In genomic region chr10:124918906-124919305, GRCh38 we compare ENCODE assay signal across 1 cellular context.
TF ChIP-seq lines count a peak whose summit lies in the region.

No MANE protein-coding gene starts in this region.

TF ChIP-seq in HCT116, 20 proteins besides CTCF, POLR2A, EP300 and RAD21 (continued from another document):
- TF ChIP-seq JUND (IDR thresholded peaks at IDR 0.05) (no peak), EZH2phosphoT487 (IDR thresholded peaks at IDR 0.05; ENCODE audit: borderline replicate concordance) (no peak), EGR1 (IDR thresholded peaks at IDR 0.05; ENCODE audit: low read depth) (no peak), POLR2AphosphoS5 (IDR thresholded peaks at IDR 0.05; ENCODE audit: low read depth, low read length) (no peak)
